Comparison of ENCODE assay signal across 8 cellular contexts in the genomic region with DNA sequence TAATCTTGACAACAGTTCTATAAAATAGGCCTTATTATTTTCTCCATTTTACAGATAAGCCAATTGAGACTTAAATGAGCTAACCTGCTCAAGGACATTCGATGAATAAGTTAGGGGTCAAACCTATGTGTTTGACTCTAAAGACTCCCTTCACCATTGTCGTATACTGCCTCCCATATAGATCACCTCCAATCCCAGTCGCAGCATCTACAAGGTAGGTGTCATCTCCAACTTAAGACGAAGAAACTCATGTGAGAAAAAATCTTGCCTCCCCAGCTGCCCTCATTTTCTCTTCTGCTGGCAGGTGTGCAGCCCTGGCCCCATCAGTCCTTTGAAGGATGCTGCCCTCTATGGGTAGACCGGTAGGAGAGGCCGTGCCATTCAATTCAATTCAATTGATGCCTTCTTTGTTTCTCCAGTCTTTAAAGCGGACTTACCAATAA.
DNase-seq lines count a peak whose midpoint lies in the region; ATAC-seq, FAIRE-seq and TF ChIP-seq lines count a peak whose summit lies in the region.

No MANE protein-coding gene starts in this region.

- H3K4me1 Mint-ChIP-seq in activated naive CD4-positive, alpha-beta T cell treated with anti-CD3 and anti-CD28 coated beads for 36 hours (ENCODE audit: low read depth): peaks cover 4% of the 10 kb centered on the region

- WGBS in tibial nerve, 2 donors: 55 to 56% methylated on average over 7 of the region's 7 CpGs

- intact Hi-C loops in activated naive CD4-positive, alpha-beta T cell treated with anti-CD3 and anti-CD28 coated beads for 36 hours (cut with micrococcal nuclease): loop anchor here (1.0 to 2.0 kb wide), 5 partner anchors 59 to 480 kb away; no protein-coding TSS in a partner anchor
- intact Hi-C loops in left colon (cut with DNase I, micrococcal nuclease): no loop called here

- no peak for TF ChIP-seq POLR2A in tibial nerve (IDR thresholded peaks at IDR 0.05)

- CTCF ChIA-PET in activated naive CD4-positive, alpha-beta T cell treated with anti-CD3 and anti-CD28 coated beads for 36 hours (lab: Charles Lee): interaction anchor here (0.6 to 2.1 kb wide), 23 partner anchors 12 to 481 kb away, joined by 3 to 13 read pairs (median 4); no protein-coding TSS in a partner anchor

- no peak for TF ChIP-seq EP300 in tibial nerve (IDR thresholded peaks at IDR 0.05)

- H3K27ac ChIP-seq in DOHH2 (ENCODE audit: low read depth, low read length) (no peak overlapping the region), tibial nerve (no peak overlapping the region)

- H3K36me3 Mint-ChIP-seq in activated naive CD4-positive, alpha-beta T cell treated with anti-CD3 and anti-CD28 coated beads for 36 hours (ENCODE audit: low read depth): no peaks in the 10 kb centered on the region

- no peaks in the 10 kb centered on the region for H3F3A ChIP-seq in DOHH2 (ENCODE audit: control insufficient read depth, insufficient read depth)

- no peaks in the 10 kb centered on the region for H3K9me2 ChIP-seq in DOHH2 (replicated peaks; ENCODE audit: control insufficient read depth, low read length)

- H3K4me1 ChIP-seq in DOHH2 (ENCODE audit: control insufficient read depth, low read length) (no peaks in the 10 kb centered on the region), tibial nerve (no peaks in the 10 kb centered on the region)

- H3K27me3 ChIP-seq in DOHH2 (ENCODE audit: control insufficient read depth, low read length): no peaks in the 10 kb centered on the region
- H3K27me3 ChIP-seq in tibial nerve: no peaks in the 10 kb centered on the region

- ATAC-seq in GM19351 (IDR thresholded peaks at IDR 0.05; ENCODE audit: unreplicated experiment) (peak; percentile 73), HG03159 (IDR thresholded peaks at IDR 0.05; ENCODE audit: unreplicated experiment) (peak; percentile 84), left colon (peak; percentile 61)

- TF ChIP-seq CTCF in DOHH2 (IDR thresholded peaks at IDR 0.05; ENCODE audit: low read depth, low read length, poor library complexity, severe bottlenecking) (peak; percentile 75), tibial nerve (IDR thresholded peaks at IDR 0.05) (peak in 3 of 5 experiments; percentile 31 to 37 (median 36))

- DNase-seq in NCI-H69 (lab: John Stamatoyannopoulos, UW): peak; percentile 64
- peak; percentile 64 for DNase-seq in activated naive CD4-positive, alpha-beta T cell treated with anti-CD3 and anti-CD28 coated beads for 36 hours
- peak in 1 of 2 donors; percentile 19 for DNase-seq in left colon
- DNase-seq in tibial nerve (ENCODE audit: low spot score in 2 of 2): no peak
- DNase-seq in urothelium cell line (ENCODE audit: low spot score): no peak

- H3K27ac Mint-ChIP-seq in activated naive CD4-positive, alpha-beta T cell treated with anti-CD3 and anti-CD28 coated beads for 36 hours: no peak overlapping the region

- no peak overlapping the region for H3K4me2 ChIP-seq in DOHH2 (ENCODE audit: low read length)

- no peak overlapping the region for H3K4me3 ChIP-seq in DOHH2 (ENCODE audit: low read length)
- H3K4me3 ChIP-seq in tibial nerve: no peak overlapping the region

- no peak for FAIRE-seq in urothelium cell line (lab: Jason Lieb, UNC)

- no peaks in the 10 kb centered on the region for H3K9me3 Mint-ChIP-seq in activated naive CD4-positive, alpha-beta T cell treated with anti-CD3 and anti-CD28 coated beads for 36 hours

- no peak overlapping the region for H3K4me3 Mint-ChIP-seq in activated naive CD4-positive, alpha-beta T cell treated with anti-CD3 and anti-CD28 coated beads for 36 hours

- H4K20me1 ChIP-seq in DOHH2 (ENCODE audit: control insufficient read depth, insufficient read depth, low read depth, low read length): no peaks in the 10 kb centered on the region

- H3K79me2 ChIP-seq in DOHH2 (ENCODE audit: control insufficient read depth, low read length): no peaks in the 10 kb centered on the region

- peaks cover 8% of the 10 kb centered on the region for H3K27me3 Mint-ChIP-seq in activated naive CD4-positive, alpha-beta T cell treated with anti-CD3 and anti-CD28 coated beads for 36 hours (ENCODE audit: low read depth)

- H3K36me3 ChIP-seq in DOHH2 (ENCODE audit: control insufficient read depth, low read length) (no peaks in the 10 kb centered on the region), tibial nerve (no peaks in the 10 kb centered on the region)

- H3K9me3 ChIP-seq in DOHH2 (ENCODE audit: control insufficient read depth, insufficient read depth, low read length) (no peaks in the 10 kb centered on the region), tibial nerve (peaks cover 0 to 3% (median 0%) of the 10 kb centered on the region in 4 donors)

Comparison
In these comparisons a context has a peak if more than half of its experiments do, and no peak if none do; other contexts are left out.
1. DNase-seq: peak in NCI-H69 (single experiment) and activated naive CD4-positive, alpha-beta T cell treated with anti-CD3 and anti-CD28 coated beads for 36 hours (single experiment); none in tibial nerve (0 of 2) and urothelium cell line (single experiment).
2. Peak in every context shown above with its lines, with median percentiles within 50 percentile points of each other: ATAC-seq.